Comparison of ENCODE assay signal across 8 cellular contexts in genomic region chr3:39146611-39147373, GRCh38. TPM values are rescaled to one million over a fixed set of nuclear protein-coding genes. Genes with fewer than 3 reads are reported as not detected.
A peak's percentile ranks its signal among the peaks of the same experiment; 100 is the strongest.
DNase-seq lines count a peak whose midpoint lies in the region; ATAC-seq and TF ChIP-seq lines count a peak whose summit lies in the region.

No MANE protein-coding gene starts in this region.

- H3K4me3 ChIP-seq in Caco-2 (ENCODE audit: low read depth, low read length) (no peak overlapping the region), hepatocyte (no peak overlapping the region)

- H3K27me3 ChIP-seq in Caco-2 (replicated peaks; ENCODE audit: control insufficient read depth, insufficient read depth, low read length) (no peaks in the 10 kb centered on the region), hepatocyte (no peaks in the 10 kb centered on the region)

- H3K36me3 Mint-ChIP-seq in Caco-2 (ENCODE audit: insufficient read depth, unreplicated experiment): peaks cover 88% of the 10 kb centered on the region

- whole genome bisulfite sequencing in hepatocyte (ENCODE audit: low lambda C conversion rate, missing lambda C conversion rate): 33% methylated on average over 11 of the region's 11 CpGs

- H3K4me1 Mint-ChIP-seq in Caco-2 (ENCODE audit: low read depth, unreplicated experiment): peaks cover 50% of the 10 kb centered on the region

- TF ChIP-seq CTCF in Caco-2 (IDR thresholded peaks at IDR 0.05; ENCODE audit: insufficient read depth in 1 of 2, low read depth in 1 of 2, low read length in 1 of 2, severe bottlenecking in 1 of 2, unreplicated experiment in 1 of 2) (no peak), hepatocyte (IDR thresholded peaks at IDR 0.05; ENCODE audit: poor library complexity) (no peak)

- H3K27ac Mint-ChIP-seq in Caco-2 (ENCODE audit: unreplicated experiment): peak overlapping the region; percentile 96

- DNase-seq in Caco-2 (no peak), T-helper 1 cell (peak in 3 of 5 donors; percentile 47 to 82 (median 48)), anterior cingulate cortex (lab: John Stamatoyannopoulos, UW) (peak in 51 of 58 donors; percentile 16 to 85 (median 61)), hepatocyte (ENCODE audit: low spot score) (peak; percentile 85), smooth muscle cell of the brain vasculature (ENCODE audit: low read depth, low spot score) (peak; percentile 85)

- H3K9me3 ChIP-seq in Caco-2 (no peaks in the 10 kb centered on the region), hepatocyte (ENCODE audit: low read depth) (no peaks in the 10 kb centered on the region)

- H3K79me2 ChIP-seq in hepatocyte: peaks cover 94% of the 10 kb centered on the region

- H3K4me3 Mint-ChIP-seq in Caco-2 (ENCODE audit: unreplicated experiment): no peak overlapping the region

- peak overlapping the region; percentile 100 for H3K27ac ChIP-seq in hepatocyte

- no peaks in the 10 kb centered on the region for H3K27me3 Mint-ChIP-seq in Caco-2 (ENCODE audit: insufficient read depth, unreplicated experiment)

- no peak overlapping the region for H2AFZ ChIP-seq in hepatocyte

- BruUV-seq in Caco-2 (replicated peaks; lab: Mats Ljungman, UMichigan): no TSS peak

- no peaks in the 10 kb centered on the region for H3K9me2 ChIP-seq in hepatocyte (replicated peaks; ENCODE audit: insufficient read depth)

- H3K36me3 ChIP-seq in Caco-2 (ENCODE audit: control insufficient read depth, insufficient read depth, low read length) (peaks cover 2% of the 10 kb centered on the region), hepatocyte (replicated peaks; ENCODE audit: insufficient read depth, low read depth) (peaks cover 10% of the 10 kb centered on the region)

- no peaks in the 10 kb centered on the region for H3K9me3 Mint-ChIP-seq in Caco-2 (ENCODE audit: unreplicated experiment)

- ATAC-seq in HG02885 (IDR thresholded peaks at IDR 0.05; ENCODE audit: poor library complexity, unreplicated experiment): peak; percentile 16
- ATAC-seq in GM21576 (IDR thresholded peaks at IDR 0.05; ENCODE audit: unreplicated experiment): no peak
- no peak for ATAC-seq in GM18519 (IDR thresholded peaks at IDR 0.05; ENCODE audit: low FRiP score, unreplicated experiment)

- CTCF ChIA-PET in Caco-2 (lab: Charles Lee): interaction anchor here (0.7 kb wide), 1 partner anchor 144 kb away, joined by 3 read pairs; no protein-coding TSS in a partner anchor

- intact Hi-C loops in Caco-2 (cut with micrococcal nuclease; ENCODE audit: unreplicated experiment): no loop called here

- H4K20me1 ChIP-seq in hepatocyte (ENCODE audit: insufficient read depth, poor library complexity, severe bottlenecking): peaks cover 87% of the 10 kb centered on the region

- peak overlapping the region; percentile 95 for H3K4me2 ChIP-seq in hepatocyte

- peaks cover 56% of the 10 kb centered on the region for H3K4me1 ChIP-seq in Caco-2
- H3K4me1 ChIP-seq in hepatocyte (ENCODE audit: insufficient read depth): peaks cover 64% of the 10 kb centered on the region

- POLR2A ChIA-PET in Caco-2 (lab: Charles Lee): no interaction called here

RNA-seq across cellular contexts. Expression of gene CSRNP1, which starts 6.6 kb away (rescaled TPM):
- 12.6 and 13.5 TPM in 2 replicates for total RNA-seq in Caco-2 (2022)
- 71.6 and 78.7 TPM in 2 replicates for total RNA-seq in hepatocyte
- polyA plus RNA-seq in hepatocyte: 112 and 115 TPM in 2 replicates

RNA-seq across cellular contexts. Expression of gene TTC21A, which starts 39.3 kb away (rescaled TPM):
- 4.0 and 6.9 TPM in 2 replicates for total RNA-seq in Caco-2 (2022)
- 1.2 and 3.7 TPM in 2 replicates for total RNA-seq in hepatocyte
- polyA plus RNA-seq in hepatocyte: 6.5 and 7.6 TPM in 2 replicates

RNA-seq across cellular contexts. Expression of gene GORASP1, which starts 39.4 kb away (rescaled TPM):
- total RNA-seq in Caco-2 (2022): 42.2 and 43.6 TPM in 2 replicates
- total RNA-seq in hepatocyte: 38.0 and 48.6 TPM in 2 replicates
- polyA plus RNA-seq in hepatocyte: 42.0 and 49.0 TPM in 2 replicates

RNA-seq across cellular contexts. Expression of gene XIRP1, which starts 45.6 kb away (rescaled TPM):
- total RNA-seq in Caco-2 (2022): 0.14 TPM in 1 of 2 replicates, not detected in the other
- total RNA-seq in hepatocyte: 0.10 TPM in 1 of 2 replicates, not detected in the other
- polyA plus RNA-seq in hepatocyte: 1.4 TPM in 1 of 2 replicates, not detected in the other

Comparison
In these comparisons a context has a peak if more than half of its experiments do, and no peak if none do; other contexts are left out.
1. DNase-seq: peak in T-helper 1 cell (3 of 5), anterior cingulate cortex (51 of 58), hepatocyte (single experiment) and smooth muscle cell of the brain vasculature (single experiment); none in Caco-2 (0 of 2).